Comparison of ENCODE assay signal across 12 cellular contexts in genomic region chr13:52695856-52696255, GRCh38. TPM values are rescaled to one million over a fixed set of nuclear protein-coding genes. Genes with fewer than 3 reads are reported as not detected.
DNase-seq lines count a peak whose midpoint lies in the region; ATAC-seq, FAIRE-seq and TF ChIP-seq lines count a peak whose summit lies in the region.
"Had no signal": no experiment of that assay in that cellular context is flagged by ENCODE, and none has a peak within 500 bp of the region (broad histone marks: within the 10 kb centered on the region; RNA-seq: fewer than 3 reads in every experiment).

No MANE protein-coding gene starts in this region.

- H3K9me3 ChIP-seq in GM12878 (replicated peaks; ENCODE audit: control insufficient read depth, insufficient read depth, low read length) = no peaks in the 10 kb centered on the region

- peak; percentile 45 for ATAC-seq in GM18519 (IDR thresholded peaks at IDR 0.05; ENCODE audit: low FRiP score, unreplicated experiment)
- ATAC-seq in HG03565 (IDR thresholded peaks at IDR 0.05; ENCODE audit: unreplicated experiment) = peak; percentile 85
- ATAC-seq in GM12878 = peak; percentile 90
- no peak for ATAC-seq in HG03342 (IDR thresholded peaks at IDR 0.05; ENCODE audit: unreplicated experiment)
- ATAC-seq in left colon = no peak

- in situ Hi-C loops in GM12878 (cut with MboI) = no loop called here

- no TSS peak for BruUV-seq in GM12878 (replicated peaks; lab: Mats Ljungman, UMichigan)

- no peak for FAIRE-seq in GM12878 (lab: Jason Lieb, UNC)

- intact Hi-C loops in GM12878 (cut with micrococcal nuclease; ENCODE audit: unreplicated experiment) = no loop called here
- intact Hi-C loops in left colon (cut with DNase I, micrococcal nuclease) = no loop called here

- no peak for TF ChIP-seq RAD21 in GM12878 (IDR thresholded peaks at IDR 0.05; ENCODE audit: insufficient read depth, low read depth, low read length)

- no peaks in the 10 kb centered on the region; a peak in 1 of 4 replicates for H3K36me3 ChIP-seq in GM12878 (ENCODE audit: control insufficient read depth in 2 of 2, insufficient read depth in 2 of 2, low read length in 1 of 2)

- H3K4me2 ChIP-seq in GM12878 (ENCODE audit: control insufficient read depth, insufficient read depth) = no peak overlapping the region

- no peak for TF ChIP-seq CTCF in GM12878 (IDR thresholded peaks at IDR 0.05 in 2 of 3, conservative IDR thresholded peaks at IDR 0.05 in 1 of 3; ENCODE audit: control insufficient read depth in 2 of 3, extremely low read depth in 1 of 3, insufficient read depth in 1 of 3, low read depth in 3 of 3, low read length in 3 of 3)

- CTCF ChIA-PET in GM12878 (lab: Yijun Ruan, JAX) = interaction anchor here (5.2 kb wide), 1 partner anchor 31 kb away, joined by 26 read pairs; no protein-coding TSS in a partner anchor

- no peaks in the 10 kb centered on the region for H3K79me2 ChIP-seq in GM12878 (ENCODE audit: control insufficient read depth, insufficient read depth, low read length)

- DNase-seq in AG08396 (ENCODE audit: low spot score) (peak; percentile 11), GM12878 (ENCODE audit: low read depth, low spot score) (peak; percentile 3), left colon (no peak), DMS79 (lab: John Stamatoyannopoulos, UW) (no peak), NCI-H1417 treated with DMSO at 0.1 percent for 48 hours (lab: John Stamatoyannopoulos, UW) (no peak)
- DNase-seq: NCI-H69 had no signal

- SMC1A ChIA-PET in GM12878 (lab: Charles Lee; ENCODE audit: uncharacterized antibody, unreplicated experiment) = interaction anchor here (1.0 to 3.3 kb wide), 11 partner anchors 8 to 113 kb away, joined by 3 to 13 read pairs (median 6); no protein-coding TSS in a partner anchor

- no peak overlapping the region for H3K4me3 ChIP-seq in GM12878

- POLR2A ChIA-PET in GM12878 (lab: Charles Lee) = no interaction called here

- RAD21 ChIA-PET in GM12878 (lab: Charles Lee; ENCODE audit: unreplicated experiment) = interaction anchor here (1.6 kb wide), 1 partner anchor 30 kb away, joined by 8 read pairs; no protein-coding TSS in a partner anchor

- H4K20me1 ChIP-seq in GM12878 (ENCODE audit: control insufficient read depth, insufficient read depth) = no peaks in the 10 kb centered on the region

- no peaks in the 10 kb centered on the region for H3K27me3 ChIP-seq in GM12878 (replicated peaks in 1 of 2; ENCODE audit: control insufficient read depth in 2 of 2, insufficient read depth in 2 of 2, low read length in 1 of 2)

- TF ChIP-seq POLR2A in GM12878 (IDR thresholded peaks at IDR 0.05; ENCODE audit: low read depth, low read length) = no peak

- H3K4me1 ChIP-seq in GM12878 (ENCODE audit: control insufficient read depth, insufficient read depth, low read length) = no peaks in the 10 kb centered on the region

- H3K9ac ChIP-seq in GM12878 (ENCODE audit: control insufficient read depth, insufficient read depth, low read length) = no peak overlapping the region

- H3K27ac ChIP-seq in GM12878 (ENCODE audit: control insufficient read depth, insufficient read depth) = no peak overlapping the region

- H2AFZ ChIP-seq in GM12878 (ENCODE audit: control insufficient read depth, low read depth, low read length) = no peak overlapping the region

- 40% methylated on average over 3 of the region's 3 CpGs for WGBS in GM12878 (ENCODE audit: insufficient coverage, insufficient replicate concordance, low lambda C conversion rate, missing lambda C conversion rate)

- no peak for TF ChIP-seq EP300 in GM12878 (IDR thresholded peaks at IDR 0.05; ENCODE audit: borderline replicate concordance in 1 of 2, control insufficient read depth in 1 of 2, low read depth in 2 of 2, low read length in 2 of 2)

TF ChIP-seq in GM12878, 131 proteins besides CTCF, POLR2A, EP300 and RAD21 (continues in another document):
- TF ChIP-seq TCF3 (IDR thresholded peaks at IDR 0.05; ENCODE audit: borderline replicate concordance, insufficient read depth, low read depth, low read length) = no peak
- TF ChIP-seq HCFC1 (IDR thresholded peaks at IDR 0.05; ENCODE audit: low read length) = no peak
- no peak for TF ChIP-seq ATF3 (IDR thresholded peaks at IDR 0.05; ENCODE audit: borderline replicate concordance, extremely low read depth, low read depth, low read length)
- no peak for TF ChIP-seq LARP7 (IDR thresholded peaks at IDR 0.05)
- TF ChIP-seq ZBED1 (IDR thresholded peaks at IDR 0.05; ENCODE audit: borderline replicate concordance) = 0 out of 2 replicates have a peak, but pooled peaks have one; percentile 48
- TF ChIP-seq IKZF2 (IDR thresholded peaks at IDR 0.05) = no peak; a peak in 1 of 4 replicates
- no peak for TF ChIP-seq HDAC6 (IDR thresholded peaks at IDR 0.05; ENCODE audit: unreplicated experiment)
- TF ChIP-seq IKZF1 (conservative IDR thresholded peaks at IDR 0.05) = peak; percentile 37; the same call in 1 of the 2 replicates
- TF ChIP-seq PML (IDR thresholded peaks at IDR 0.05; ENCODE audit: low read length) = 0 out of 2 replicates have a peak, but pooled peaks have one; percentile 48

RNA-seq across cellular contexts. Expression of gene SUGT1, which starts 43.2 kb away (rescaled TPM):
- total RNA-seq in GM12878 (2013; cell fraction: nucleolus; rRNA removed) = 54.3 and 55.7 TPM in 2 replicates
- total RNA-seq in GM12878 (2014; rRNA removed) (46.7 and 48.0 TPM in 2 replicates), GM12878 (2014; rRNA removed; fragmentation: Illumina TruSeq; extraction: Trizol) (73.7 and 77.5 TPM in 2 replicates), GM12878 (2021) (60.8 and 65.6 TPM in 2 replicates), left colon (10 to 100 TPM; 39.8 to 41.6 TPM)
- 24.4 TPM for polyA plus RNA-seq in GM12878 (2011; ENCODE audit: low read depth)
- polyA plus RNA-seq in GM12878 (2011; rRNA removed) (72.6 and 117 TPM in 2 replicates), GM12878 (2014; fragmentation: Illumina TruSeq; extraction: Trizol) (77.0 and 85.5 TPM in 2 replicates), GM12878 (2014; fragmentation: Nextera tagmentation; extraction: Ambion mirVana) (10 to 100 TPM; 82.5 to 85.6 TPM), GM12878 (2014; rRNA removed) (55.3 and 60.6 TPM in 2 replicates), GM12878 (2016; fragmentation: Nextera tagmentation; extraction: Ambion mirVana) (100 to 1,000 TPM; 119 to 122 TPM)
- 24.2 and 27.9 TPM in 2 replicates for polyA plus RNA-seq in GM12878 (2011; cell fraction: cytosol; rRNA removed)
- polyA plus RNA-seq in GM12878 (2011; cell fraction: nucleus; rRNA removed) = 19.8 and 29.8 TPM in 2 replicates
- polyA plus RNA-seq in GM12878 (2012) = 43.0 and 50.6 TPM in 2 replicates
- 22.3 and 23.6 TPM in 2 replicates for polyA minus RNA-seq in GM12878 (2011; rRNA and poly(A)+ RNA removed)
- polyA minus RNA-seq in GM12878 (2011; cell fraction: cytosol; rRNA and poly(A)+ RNA removed) = 12.2 and 12.8 TPM in 2 replicates
- polyA minus RNA-seq in GM12878 (2011; cell fraction: nucleus; rRNA and poly(A)+ RNA removed) = 21.8 and 35.0 TPM in 2 replicates

RNA-seq across cellular contexts. Expression of gene CNMD, which starts 43.8 kb away (rescaled TPM):
- total RNA-seq in GM12878 (2013; cell fraction: nucleolus; rRNA removed) = 0.56 and 1.2 TPM in 2 replicates
- total RNA-seq in GM12878 (2014; rRNA removed) (0.73 and 1.2 TPM in 2 replicates), GM12878 (2014; rRNA removed; fragmentation: Illumina TruSeq; extraction: Trizol) (0.64 and 0.76 TPM in 2 replicates), GM12878 (2021) (0.35 and 0.77 TPM in 2 replicates), left colon (not detected)
- polyA plus RNA-seq in GM12878 (2011; ENCODE audit: low read depth) = not detected
- polyA plus RNA-seq in GM12878 (2011; rRNA removed) (0.65 and 0.73 TPM in 2 replicates), GM12878 (2014; fragmentation: Illumina TruSeq; extraction: Trizol) (0.69 and 1.2 TPM in 2 replicates), GM12878 (2014; fragmentation: Nextera tagmentation; extraction: Ambion mirVana) (under 1 TPM; 0.31 to 0.72 TPM), GM12878 (2014; rRNA removed) (1.6 and 1.7 TPM in 2 replicates), GM12878 (2016; fragmentation: Nextera tagmentation; extraction: Ambion mirVana) (under 1 TPM; 0.45 to 0.74 TPM)
- polyA plus RNA-seq in GM12878 (2011; cell fraction: cytosol; rRNA removed) = 0.45 and 0.48 TPM in 2 replicates
- 0.12 and 0.34 TPM in 2 replicates for polyA plus RNA-seq in GM12878 (2011; cell fraction: nucleus; rRNA removed)
- not detected in 2 replicates for polyA plus RNA-seq in GM12878 (2012)
- polyA minus RNA-seq in GM12878 (2011; rRNA and poly(A)+ RNA removed) = 0.31 TPM in 1 of 2 replicates, not detected in the other
- polyA minus RNA-seq in GM12878 (2011; cell fraction: cytosol; rRNA and poly(A)+ RNA removed) = 1.4 TPM in 1 of 2 replicates, not detected in the other
- polyA minus RNA-seq in GM12878 (2011; cell fraction: nucleus; rRNA and poly(A)+ RNA removed) = not detected in 2 replicates
- total RNA-seq: Daoy, glomerular endothelial cell, pulmonary artery endothelial cell had no signal

RNA-seq across cellular contexts. Expression of gene HNRNPA1L2, which starts 53.6 kb away (rescaled TPM):
- 8.8 and 9.5 TPM in 2 replicates for total RNA-seq in GM12878 (2013; cell fraction: nucleolus; rRNA removed)
- total RNA-seq in GM12878 (2014; rRNA removed) (3.3 and 4.0 TPM in 2 replicates), GM12878 (2014; rRNA removed; fragmentation: Illumina TruSeq; extraction: Trizol) (6.0 and 6.1 TPM in 2 replicates), GM12878 (2021) (6.2 and 6.9 TPM in 2 replicates), left colon (1 to 10 TPM; 2.6 to 3.3 TPM)
- 12.0 TPM for polyA plus RNA-seq in GM12878 (2011; ENCODE audit: low read depth)
- polyA plus RNA-seq in GM12878 (2011; rRNA removed) (10.5 and 13.3 TPM in 2 replicates), GM12878 (2014; fragmentation: Illumina TruSeq; extraction: Trizol) (12.0 and 18.5 TPM in 2 replicates), GM12878 (2014; fragmentation: Nextera tagmentation; extraction: Ambion mirVana) (1 to 10 TPM; 5.8 to 8.0 TPM), GM12878 (2014; rRNA removed) (7.5 and 9.0 TPM in 2 replicates), GM12878 (2016; fragmentation: Nextera tagmentation; extraction: Ambion mirVana) (10 to 100 TPM in 1 of 2 experiments, 1 to 10 TPM in 1; 8.3 to 10.2 TPM)
- polyA plus RNA-seq in GM12878 (2011; cell fraction: cytosol; rRNA removed) = 4.5 and 4.6 TPM in 2 replicates
- polyA plus RNA-seq in GM12878 (2011; cell fraction: nucleus; rRNA removed) = 11.5 and 11.6 TPM in 2 replicates
- 11.6 and 17.3 TPM in 2 replicates for polyA plus RNA-seq in GM12878 (2012)
- polyA minus RNA-seq in GM12878 (2011; rRNA and poly(A)+ RNA removed) = 4.3 and 7.5 TPM in 2 replicates
- 1.1 and 1.2 TPM in 2 replicates for polyA minus RNA-seq in GM12878 (2011; cell fraction: cytosol; rRNA and poly(A)+ RNA removed)
- 2.9 and 5.5 TPM in 2 replicates for polyA minus RNA-seq in GM12878 (2011; cell fraction: nucleus; rRNA and poly(A)+ RNA removed)

Comparison
In these comparisons a context has a peak if more than half of its experiments do, and no peak if none do; other contexts are left out.
1. DNase-seq: peak in AG08396 (single experiment) and GM12878 (single experiment); none in left colon (0 of 2), DMS79 (single experiment) and NCI-H1417 treated with DMSO at 0.1 percent for 48 hours (single experiment).
2. ATAC-seq: peak in GM18519 (single experiment), HG03565 (single experiment) and GM12878 (single experiment); none in HG03342 (single experiment) and left colon (single experiment).